19 cellular contexts compared by ENCODE assay signal in the genomic region with DNA sequence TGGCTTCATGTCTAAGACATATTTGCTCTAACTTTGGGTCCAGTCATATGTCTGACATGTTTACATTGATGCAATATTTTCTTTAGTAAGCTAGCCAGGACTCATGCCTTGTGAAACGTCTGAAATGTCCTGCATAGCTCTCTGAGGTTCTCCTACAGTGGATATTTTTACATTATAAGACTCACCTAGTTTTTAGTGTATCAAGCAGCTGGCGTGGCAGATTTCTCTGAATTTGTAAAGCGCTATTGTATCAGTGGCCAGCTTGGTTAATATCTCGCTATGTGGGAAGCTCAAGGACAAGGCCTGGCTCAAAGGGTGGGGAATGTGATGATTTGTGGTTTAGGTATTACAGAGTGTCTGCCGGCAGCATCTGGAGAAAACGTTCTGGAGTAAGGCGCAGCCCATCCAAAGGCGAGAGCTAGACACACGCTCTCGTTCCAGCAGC.
A peak's percentile ranks its signal among the peaks of the same experiment; 100 is the strongest.
DNase-seq lines count a peak whose midpoint lies in the region; ATAC-seq, FAIRE-seq and TF ChIP-seq lines count a peak whose summit lies in the region.
"Had no signal": no experiment of that assay in that cellular context is flagged by ENCODE, and none has a peak within 500 bp of the region (broad histone marks: within the 10 kb centered on the region; RNA-seq: fewer than 3 reads in every experiment).

No MANE protein-coding gene starts in this region.

- ATAC-seq in HepG2 (no peak; the same call in 2 of the 3 replicates), gastrocnemius medialis (no peak)
- ATAC-seq: WTC11 had no signal

- H3K4me2 ChIP-seq in HepG2 (ENCODE audit: low read depth, low read length), result no peak overlapping the region

- H3K27ac ChIP-seq in coronary artery (peak overlapping the region; percentile 50 to 79), HepG2 (ENCODE audit: extremely low read length, insufficient read depth, low read length) (no peak overlapping the region), gastrocnemius medialis (no peak overlapping the region)
- H3K27ac ChIP-seq: colonic mucosa, epithelial cell of prostate had no signal

- H3K27me3 ChIP-seq in HepG2 (ENCODE audit: control insufficient read depth in 1 of 2, insufficient read depth in 2 of 2, low read length in 2 of 2) (peaks cover 0 to 2% of the 10 kb centered on the region in 2 experiments; a peak in 1 of 5 replicates), gastrocnemius medialis (no peaks in the 10 kb centered on the region)
- H3K27me3 ChIP-seq: colonic mucosa had no signal

- DNase-seq in AG08395 (ENCODE audit: low spot score) (peak; percentile 32), LHCN-M2 (ENCODE audit: low read depth) (peak; percentile 28), coronary artery (ENCODE audit: low spot score) (no peak), HepG2 (ENCODE audit: low spot score) (no peak), NOMO-1 treated with DMSO at 0.1 percent for 48 hours (lab: John Stamatoyannopoulos, UW; ENCODE audit: unreplicated experiment) (no peak), gastrocnemius medialis (no peak), NCI-H446 (lab: John Stamatoyannopoulos, UW) (no peak), hepatic stellate cell (ENCODE audit: low spot score) (no peak)
- DNase-seq: activated CD8-positive, alpha-beta memory T cell treated with anti-CD3 and anti-CD28 coated beads for 24 hours; CD8-positive, alpha-beta memory T cell; colonic mucosa; DND-41; head of caudate nucleus; midbrain; NCI-H187; SHP77 treated with DMSO at 0.1 percent for 48 hours had no signal

- 42% methylated on average over 10 of the region's 10 CpGs for WGBS in HepG2 (ENCODE audit: low lambda C conversion rate)

- POLR2A ChIA-PET in HepG2 (lab: Yijun Ruan, JAX), result no interaction called here

- intact Hi-C loops in HepG2 (cut with micrococcal nuclease; ENCODE audit: unreplicated experiment) (no loop called here), gastrocnemius medialis (cut with DNase I; ENCODE audit: low total_unique reads) (no loop called here)

- H3K4me1 ChIP-seq in HepG2 (ENCODE audit: insufficient read depth, low read length) (no peaks in the 10 kb centered on the region), gastrocnemius medialis (no peaks in the 10 kb centered on the region)
- H3K4me1 ChIP-seq: colonic mucosa had no signal

- in situ Hi-C loops in HepG2 (cut with HindIII; ENCODE audit: extremely low pct_ligation_motif_present, low pct_unique_long_range_greater_than_20kb) (no loop called here), gastrocnemius medialis (cut with MboI; ENCODE audit: low sequenced_read_pairs in 4 of 4) (no loop called here)

- CTCF ChIA-PET in HepG2 (lab: Yijun Ruan, JAX; ENCODE audit: low intra/inter-chr PET ratio, low total read pairs), result no interaction called here

- no peak for TF ChIP-seq RAD21 in HepG2 (CRISPR knock-in tag; IDR thresholded peaks at IDR 0.05)

- no peaks in the 10 kb centered on the region for H3K36me3 ChIP-seq in HepG2 (replicated peaks in 1 of 2; ENCODE audit: control insufficient read depth in 1 of 2, insufficient read depth in 2 of 2, low read length in 2 of 2)
- no peaks in the 10 kb centered on the region for H3K36me3 ChIP-seq in gastrocnemius medialis
- H3K36me3 ChIP-seq: colonic mucosa had no signal

- TF ChIP-seq EP300 in HepG2 (IDR thresholded peaks at IDR 0.05; ENCODE audit: low read depth in 2 of 2, low read length in 2 of 2), result no peak
- no peak for TF ChIP-seq EP300 in HepG2 (CRISPR knock-in tag; IDR thresholded peaks at IDR 0.05; ENCODE audit: borderline replicate concordance)

- no peak for FAIRE-seq in HepG2 (lab: Jason Lieb, UNC)
- FAIRE-seq: keratinocyte had no signal

- H3K79me2 ChIP-seq in HepG2 (ENCODE audit: insufficient read depth, low read length), result no peaks in the 10 kb centered on the region

- TF ChIP-seq CTCF in coronary artery (IDR thresholded peaks at IDR 0.05) (no peak), HepG2 (CRISPR knock-in tag; IDR thresholded peaks at IDR 0.05) (no peak), gastrocnemius medialis (IDR thresholded peaks at IDR 0.05 in 4 of 5, conservative IDR thresholded peaks at IDR 0.05 in 1 of 5) (no peak)

- H3K9me3 ChIP-seq in HepG2 (ENCODE audit: low read length) (no peaks in the 10 kb centered on the region), gastrocnemius medialis (no peaks in the 10 kb centered on the region)
- H3K9me3 ChIP-seq: colonic mucosa had no signal

- peak overlapping the region; percentile 21 for H3K4me3 ChIP-seq in coronary artery
- H3K4me3 ChIP-seq in HepG2 (replicated peaks in 1 of 3; ENCODE audit: insufficient read depth in 1 of 3, low read depth in 2 of 3, low read length in 3 of 3), result no peak overlapping the region
- no peak overlapping the region for H3K4me3 ChIP-seq in gastrocnemius medialis
- H3K4me3 ChIP-seq: colonic mucosa had no signal

- H4K20me1 ChIP-seq in HepG2 (ENCODE audit: insufficient read depth, low read length), result no peaks in the 10 kb centered on the region

- BruUV-seq in HepG2 (replicated peaks; lab: Mats Ljungman, UMichigan), result no TSS peak

- no peak overlapping the region for H2AFZ ChIP-seq in HepG2 (ENCODE audit: low read length)

- H3K9ac ChIP-seq in HepG2 (ENCODE audit: insufficient read depth, low read depth, low read length), result no peak overlapping the region

- TF ChIP-seq POLR2A in HepG2 (IDR thresholded peaks at IDR 0.05; ENCODE audit: insufficient read depth in 1 of 2, low read depth in 2 of 2, low read length in 2 of 2) (no peak), gastrocnemius medialis (IDR thresholded peaks at IDR 0.05) (no peak)

TF ChIP-seq in HepG2, 621 proteins besides CTCF, POLR2A, EP300 and RAD21:
- TF ChIP-seq, protein P1, sequence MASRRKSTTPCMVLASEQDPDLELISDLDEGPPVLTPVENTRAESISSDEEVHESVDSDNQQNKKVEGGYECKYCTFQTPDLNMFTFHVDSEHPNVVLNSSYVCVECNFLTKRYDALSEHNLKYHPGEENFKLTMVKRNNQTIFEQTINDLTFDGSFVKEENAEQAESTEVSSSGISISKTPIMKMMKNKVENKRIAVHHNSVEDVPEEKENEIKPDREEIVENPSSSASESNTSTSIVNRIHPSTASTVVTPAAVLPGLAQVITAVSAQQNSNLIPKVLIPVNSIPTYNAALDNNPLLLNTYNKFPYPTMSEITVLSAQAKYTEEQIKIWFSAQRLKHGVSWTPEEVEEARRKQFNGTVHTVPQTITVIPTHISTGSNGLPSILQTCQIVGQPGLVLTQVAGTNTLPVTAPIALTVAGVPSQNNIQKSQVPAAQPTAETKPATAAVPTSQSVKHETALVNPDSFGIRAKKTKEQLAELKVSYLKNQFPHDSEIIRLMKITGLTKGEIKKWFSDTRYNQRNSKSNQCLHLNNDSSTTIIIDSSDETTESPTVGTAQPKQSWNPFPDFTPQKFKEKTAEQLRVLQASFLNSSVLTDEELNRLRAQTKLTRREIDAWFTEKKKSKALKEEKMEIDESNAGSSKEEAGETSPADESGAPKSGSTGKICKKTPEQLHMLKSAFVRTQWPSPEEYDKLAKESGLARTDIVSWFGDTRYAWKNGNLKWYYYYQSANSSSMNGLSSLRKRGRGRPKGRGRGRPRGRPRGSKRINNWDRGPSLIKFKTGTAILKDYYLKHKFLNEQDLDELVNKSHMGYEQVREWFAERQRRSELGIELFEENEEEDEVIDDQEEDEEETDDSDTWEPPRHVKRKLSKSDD (CRISPR knock-in tag; IDR thresholded peaks at IDR 0.05; ENCODE audit: low read depth), result no peak
- no peak for TF ChIP-seq TCF7L2 (IDR thresholded peaks at IDR 0.05; ENCODE audit: low read depth, low read length)
- no peak for TF ChIP-seq ONECUT2 (CRISPR knock-in tag; IDR thresholded peaks at IDR 0.05)
- TF ChIP-seq, protein P2, sequence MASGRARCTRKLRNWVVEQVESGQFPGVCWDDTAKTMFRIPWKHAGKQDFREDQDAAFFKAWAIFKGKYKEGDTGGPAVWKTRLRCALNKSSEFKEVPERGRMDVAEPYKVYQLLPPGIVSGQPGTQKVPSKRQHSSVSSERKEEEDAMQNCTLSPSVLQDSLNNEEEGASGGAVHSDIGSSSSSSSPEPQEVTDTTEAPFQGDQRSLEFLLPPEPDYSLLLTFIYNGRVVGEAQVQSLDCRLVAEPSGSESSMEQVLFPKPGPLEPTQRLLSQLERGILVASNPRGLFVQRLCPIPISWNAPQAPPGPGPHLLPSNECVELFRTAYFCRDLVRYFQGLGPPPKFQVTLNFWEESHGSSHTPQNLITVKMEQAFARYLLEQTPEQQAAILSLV (CRISPR knock-in tag; IDR thresholded peaks at IDR 0.05; ENCODE audit: borderline replicate concordance), result no peak
- peak; percentile 60; the same call in 1 of the 2 replicates for TF ChIP-seq FOXA3 (CRISPR knock-in tag; IDR thresholded peaks at IDR 0.05)
- peak; percentile 70; the same call in 1 of the 2 replicates for TF ChIP-seq CEBPB (IDR thresholded peaks at IDR 0.05; ENCODE audit: borderline replicate concordance, low read depth, low read length)
- TF ChIP-seq CAMTA2 (CRISPR knock-in tag; IDR thresholded peaks at IDR 0.05; ENCODE audit: borderline replicate concordance), result no peak

Comparison
In these comparisons a context has a peak if more than half of its experiments do, and no peak if none do; other contexts are left out.
1. DNase-seq: peak in AG08395 (single experiment) and LHCN-M2 (single experiment); none in coronary artery (single experiment), HepG2 (single experiment), NOMO-1 treated with DMSO at 0.1 percent for 48 hours (single experiment), gastrocnemius medialis (0 of 2), NCI-H446 (0 of 2) and hepatic stellate cell (single experiment).
2. H3K27ac ChIP-seq: peak in coronary artery (2 of 2); none in HepG2 (single experiment) and gastrocnemius medialis (0 of 4).